Comparison of ENCODE assay signal across 14 cellular contexts in the genomic region with DNA sequence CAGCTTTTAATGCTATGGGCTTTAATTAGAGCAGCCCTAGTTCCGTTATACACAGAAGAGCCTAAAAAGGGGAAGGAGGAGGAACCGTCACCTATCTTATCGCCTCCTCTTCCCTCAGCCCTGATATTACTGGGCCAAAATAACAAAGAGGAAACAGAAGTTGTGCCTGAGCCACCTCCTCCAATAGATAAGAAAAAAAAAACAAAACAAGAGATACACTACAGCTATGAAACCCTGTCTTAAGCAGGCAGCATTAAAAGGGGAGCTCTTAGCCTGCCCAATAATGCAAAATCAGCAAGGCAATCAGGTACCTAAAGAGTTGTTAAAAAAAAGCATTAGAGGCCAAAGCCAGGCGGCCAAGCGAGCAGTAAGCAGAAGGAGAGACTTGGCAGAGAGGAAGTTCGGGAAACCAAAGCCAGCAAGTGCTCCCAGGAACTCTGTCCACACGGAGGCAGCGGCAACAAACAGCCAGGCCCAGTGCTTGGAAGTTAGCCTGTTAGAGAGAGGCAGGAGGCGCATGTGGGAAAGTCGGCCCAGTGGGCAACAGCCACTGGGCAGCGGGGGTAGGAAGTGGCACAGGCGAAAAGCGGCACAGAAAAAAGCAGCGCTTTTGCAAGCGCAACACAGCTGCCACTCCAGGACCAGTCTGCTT. TPM values are rescaled to one million over a fixed set of nuclear protein-coding genes. Genes with fewer than 3 reads are reported as not detected.
DNase-seq lines count a peak whose midpoint lies in the region; ATAC-seq and TF ChIP-seq lines count a peak whose summit lies in the region.
"Had no signal": no experiment of that assay in that cellular context is flagged by ENCODE, and none has a peak within 500 bp of the region (broad histone marks: within the 10 kb centered on the region; RNA-seq: fewer than 3 reads in every experiment).

No MANE protein-coding gene starts in this region.

- CTCF ChIA-PET in activated CD4-positive, alpha-beta memory T cell treated with anti-CD3 and anti-CD28 coated beads for 36 hours (lab: Charles Lee), result interaction anchor here (0.5 kb wide), 1 partner anchor 54 kb away, joined by 3 read pairs; no protein-coding TSS in a partner anchor

- ATAC-seq in left cardiac atrium, result peak; percentile 71 to 87
- no peak for ATAC-seq in GM18505 (IDR thresholded peaks at IDR 0.05; ENCODE audit: unreplicated experiment)
- ATAC-seq: PC-3, psoas muscle had no signal

- DNase-seq in GF-D8 (lab: John Stamatoyannopoulos, UW) (peak; percentile 97), SKM-1 treated with dmso at 0.1 percent for 144 hours (lab: John Stamatoyannopoulos, UW; ENCODE audit: unreplicated experiment) (peak; percentile 79), left cardiac atrium (peak; percentile 36), nucleus accumbens (lab: John Stamatoyannopoulos, UW) (peak in 43 of 56 donors; percentile 1 to 66 (median 16)), NCI-H146 (lab: John Stamatoyannopoulos, UW) (no peak)
- DNase-seq in activated CD4-positive, alpha-beta memory T cell treated with anti-CD3 and anti-CD28 coated beads for 36 hours, result no peak
- DNase-seq in activated T-helper 1 cell treated with anti-CD3 and anti-CD28 coated beads, Interleukin-12 subunit alpha, Interleukin-12 subunit beta, Interleukin-2, Interleukin-4 antibody, amounts not matched to agents 30 ng/mL and 10 ng/mL and 1 ng/mL, durations not matched to agents 14 hours and 24 hours and 36 hours (ENCODE audit: low spot score), result no peak
- DNase-seq: activated naive CD4-positive, alpha-beta T cell treated with Interleukin-2 at 50 U/mL for 16 hours; PC-3; psoas muscle; stimulated activated CD4-positive, alpha-beta T cell treated with anti-CD3 and anti-CD28 coated beads, Interleukin-2, amount 100 ng/mL, for 48 hours; stimulated activated naive CD4-positive, alpha-beta T cell had no signal

- intact Hi-C loops in left cardiac atrium (cut with DNase I), result no loop called here
- intact Hi-C loops in activated CD4-positive, alpha-beta memory T cell treated with anti-CD3 and anti-CD28 coated beads for 36 hours (cut with micrococcal nuclease), result no loop called here
- intact Hi-C loops in activated T-helper 1 cell treated with anti-CD3 and anti-CD28 coated beads, Interleukin-12 subunit alpha, Interleukin-12 subunit beta, Interleukin-2, Interleukin-4 antibody, amounts not matched to agents 30 ng/mL and 10 ng/mL and 1 ng/mL, durations not matched to agents 14 hours and 24 hours and 36 hours (cut with micrococcal nuclease), result no loop called here

- H3K9me3 Mint-ChIP-seq in activated CD4-positive, alpha-beta memory T cell treated with anti-CD3 and anti-CD28 coated beads for 36 hours, result peaks cover 46% of the 10 kb centered on the region
- peaks cover 48% of the 10 kb centered on the region for H3K9me3 Mint-ChIP-seq in activated T-helper 1 cell treated with anti-CD3 and anti-CD28 coated beads, Interleukin-12 subunit alpha, Interleukin-12 subunit beta, Interleukin-2, Interleukin-4 antibody, amounts not matched to agents 30 ng/mL and 10 ng/mL and 1 ng/mL, durations not matched to agents 14 hours and 24 hours and 36 hours

- peaks cover 11% of the 10 kb centered on the region for H3K4me1 Mint-ChIP-seq in activated CD4-positive, alpha-beta memory T cell treated with anti-CD3 and anti-CD28 coated beads for 36 hours (ENCODE audit: low read depth)
- H3K4me1 Mint-ChIP-seq in activated T-helper 1 cell treated with anti-CD3 and anti-CD28 coated beads, Interleukin-12 subunit alpha, Interleukin-12 subunit beta, Interleukin-2, Interleukin-4 antibody, amounts not matched to agents 30 ng/mL and 10 ng/mL and 1 ng/mL, durations not matched to agents 14 hours and 24 hours and 36 hours (ENCODE audit: low read depth), result peaks cover 17% of the 10 kb centered on the region

- H3K4me3 Mint-ChIP-seq in activated CD4-positive, alpha-beta memory T cell treated with anti-CD3 and anti-CD28 coated beads for 36 hours, result no peak overlapping the region
- no peak overlapping the region for H3K4me3 Mint-ChIP-seq in activated T-helper 1 cell treated with anti-CD3 and anti-CD28 coated beads, Interleukin-12 subunit alpha, Interleukin-12 subunit beta, Interleukin-2, Interleukin-4 antibody, amounts not matched to agents 30 ng/mL and 10 ng/mL and 1 ng/mL, durations not matched to agents 14 hours and 24 hours and 36 hours
- H3K4me3 Mint-ChIP-seq: T-helper 1 cell treated with Interleukin-12 subunit alpha and Interleukin-12 subunit beta and Interleukin-4 antibody, amounts not matched to agents 30 μg/mL and 1 μg/mL, for 36 hours had no signal

- TF ChIP-seq POLR2A in GM18505 (IDR thresholded peaks at IDR 0.05; ENCODE audit: borderline replicate concordance, extremely low read depth, insufficient read depth, insufficient read length), result no peak

- no peak overlapping the region for H3K27ac Mint-ChIP-seq in activated CD4-positive, alpha-beta memory T cell treated with anti-CD3 and anti-CD28 coated beads for 36 hours
- no peak overlapping the region for H3K27ac Mint-ChIP-seq in activated T-helper 1 cell treated with anti-CD3 and anti-CD28 coated beads, Interleukin-12 subunit alpha, Interleukin-12 subunit beta, Interleukin-2, Interleukin-4 antibody, amounts not matched to agents 30 ng/mL and 10 ng/mL and 1 ng/mL, durations not matched to agents 14 hours and 24 hours and 36 hours
- H3K27ac Mint-ChIP-seq: T-helper 1 cell treated with Interleukin-12 subunit alpha and Interleukin-12 subunit beta and Interleukin-4 antibody, amounts not matched to agents 30 μg/mL and 1 μg/mL, for 36 hours had no signal

- H3K36me3 Mint-ChIP-seq in activated CD4-positive, alpha-beta memory T cell treated with anti-CD3 and anti-CD28 coated beads for 36 hours, result peaks cover 28% of the 10 kb centered on the region
- peaks cover 17% of the 10 kb centered on the region for H3K36me3 Mint-ChIP-seq in activated T-helper 1 cell treated with anti-CD3 and anti-CD28 coated beads, Interleukin-12 subunit alpha, Interleukin-12 subunit beta, Interleukin-2, Interleukin-4 antibody, amounts not matched to agents 30 ng/mL and 10 ng/mL and 1 ng/mL, durations not matched to agents 14 hours and 24 hours and 36 hours (ENCODE audit: low read depth)

- POLR2A ChIA-PET in activated CD4-positive, alpha-beta memory T cell treated with anti-CD3 and anti-CD28 coated beads for 36 hours (lab: Charles Lee), result no interaction called here

- H3K27me3 Mint-ChIP-seq in activated CD4-positive, alpha-beta memory T cell treated with anti-CD3 and anti-CD28 coated beads for 36 hours, result no peaks in the 10 kb centered on the region
- H3K27me3 Mint-ChIP-seq in activated T-helper 1 cell treated with anti-CD3 and anti-CD28 coated beads, Interleukin-12 subunit alpha, Interleukin-12 subunit beta, Interleukin-2, Interleukin-4 antibody, amounts not matched to agents 30 ng/mL and 10 ng/mL and 1 ng/mL, durations not matched to agents 14 hours and 24 hours and 36 hours (ENCODE audit: insufficient read depth), result no peaks in the 10 kb centered on the region

RNA-seq across cellular contexts. Expression of gene PDK1, which starts 41.8 kb away (rescaled TPM):
- total RNA-seq in left cardiac atrium, result 10 to 100 TPM; 24.9 to 48.4 TPM
- 10 to 100 TPM; 24.7 to 31.6 TPM for total RNA-seq in activated CD4-positive, alpha-beta memory T cell treated with anti-CD3 and anti-CD28 coated beads for 36 hours
- total RNA-seq in activated T-helper 1 cell treated with anti-CD3 and anti-CD28 coated beads, Interleukin-12 subunit alpha, Interleukin-12 subunit beta, Interleukin-2, Interleukin-4 antibody, amounts not matched to agents 30 ng/mL and 10 ng/mL and 1 ng/mL, durations not matched to agents 14 hours and 24 hours and 36 hours, result 27.6 and 35.8 TPM in 2 replicates

Comparison
In these comparisons a context has a peak if more than half of its experiments do, and no peak if none do; other contexts are left out.
1. DNase-seq: peak in GF-D8 (single experiment), SKM-1 treated with dmso at 0.1 percent for 144 hours (single experiment), left cardiac atrium (single experiment) and nucleus accumbens (43 of 56); none in activated CD4-positive, alpha-beta memory T cell treated with anti-CD3 and anti-CD28 coated beads for 36 hours (single experiment), activated T-helper 1 cell treated with anti-CD3 and anti-CD28 coated beads, Interleukin-12 subunit alpha, Interleukin-12 subunit beta, Interleukin-2, Interleukin-4 antibody, amounts not matched to agents 30 ng/mL and 10 ng/mL and 1 ng/mL, durations not matched to agents 14 hours and 24 hours and 36 hours (single experiment) and NCI-H146 (single experiment).